1 cellular context compared by ENCODE assay signal in genomic region chr17:29659155-29659554, GRCh38.
TF ChIP-seq lines count a peak whose summit lies in the region.

No MANE protein-coding gene starts in this region.

TF ChIP-seq in HepG2, 621 proteins besides CTCF, POLR2A, EP300 and RAD21:
- TF ChIP-seq GABPB1 (CRISPR knock-in tag; IDR thresholded peaks at IDR 0.05), result no peak
- no peak for TF ChIP-seq CBX1 (IDR thresholded peaks at IDR 0.05; ENCODE audit: low read depth)
- no peak for TF ChIP-seq HES4 (CRISPR knock-in tag; IDR thresholded peaks at IDR 0.05; ENCODE audit: borderline replicate concordance)
- TF ChIP-seq RARG (CRISPR knock-in tag; IDR thresholded peaks at IDR 0.05; ENCODE audit: low read depth), result no peak
- TF ChIP-seq CREB1 (IDR thresholded peaks at IDR 0.05), result no peak
- no peak for TF ChIP-seq CREB1 (CRISPR knock-in tag; IDR thresholded peaks at IDR 0.05)
- TF ChIP-seq, protein P1, sequence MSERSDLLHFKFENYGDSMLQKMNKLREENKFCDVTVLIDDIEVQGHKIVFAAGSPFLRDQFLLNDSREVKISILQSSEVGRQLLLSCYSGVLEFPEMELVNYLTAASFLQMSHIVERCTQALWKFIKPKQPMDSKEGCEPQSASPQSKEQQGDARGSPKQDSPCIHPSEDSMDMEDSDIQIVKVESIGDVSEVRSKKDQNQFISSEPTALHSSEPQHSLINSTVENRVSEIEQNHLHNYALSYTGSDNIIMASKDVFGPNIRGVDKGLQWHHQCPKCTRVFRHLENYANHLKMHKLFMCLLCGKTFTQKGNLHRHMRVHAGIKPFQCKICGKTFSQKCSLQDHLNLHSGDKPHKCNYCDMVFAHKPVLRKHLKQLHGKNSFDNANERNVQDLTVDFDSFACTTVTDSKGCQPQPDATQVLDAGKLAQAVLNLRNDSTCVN (CRISPR knock-in tag; IDR thresholded peaks at IDR 0.05; ENCODE audit: borderline replicate concordance), result no peak
- TF ChIP-seq MTF1 (CRISPR knock-in tag; IDR thresholded peaks at IDR 0.05), result no peak
- no peak for TF ChIP-seq ZFYVE20 (CRISPR knock-in tag; IDR thresholded peaks at IDR 0.05; ENCODE audit: borderline replicate concordance, low read depth)
- no peak for TF ChIP-seq ATF7-NPFF (CRISPR knock-in tag; IDR thresholded peaks at IDR 0.05; ENCODE audit: low read depth)
- no peak for TF ChIP-seq ZNF724P (CRISPR knock-in tag; IDR thresholded peaks at IDR 0.05; ENCODE audit: borderline replicate concordance)
- TF ChIP-seq POLR2G (IDR thresholded peaks at IDR 0.05; ENCODE audit: low read depth, low read length), result no peak
- TF ChIP-seq GLI4 (CRISPR knock-in tag; IDR thresholded peaks at IDR 0.05; ENCODE audit: borderline replicate concordance), result no peak
- no peak for TF ChIP-seq HNF1A (IDR thresholded peaks at IDR 0.05; ENCODE audit: low read depth)
- no peak for TF ChIP-seq HNF1A (CRISPR knock-in tag; IDR thresholded peaks at IDR 0.05; ENCODE audit: borderline replicate concordance)
- TF ChIP-seq, protein P2, sequence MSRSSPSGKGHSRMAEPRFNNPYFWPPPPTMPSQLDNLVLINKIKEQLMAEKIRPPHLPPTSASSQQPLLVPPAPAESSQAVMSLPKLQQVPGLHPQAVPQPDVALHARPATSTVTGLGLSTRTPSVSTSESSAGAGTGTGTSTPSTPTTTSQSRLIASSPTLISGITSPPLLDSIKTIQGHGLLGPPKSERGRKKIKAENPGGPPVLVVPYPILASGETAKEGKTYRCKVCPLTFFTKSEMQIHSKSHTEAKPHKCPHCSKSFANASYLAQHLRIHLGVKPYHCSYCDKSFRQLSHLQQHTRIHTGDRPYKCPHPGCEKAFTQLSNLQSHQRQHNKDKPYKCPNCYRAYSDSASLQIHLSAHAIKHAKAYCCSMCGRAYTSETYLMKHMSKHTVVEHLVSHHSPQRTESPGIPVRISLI (CRISPR knock-in tag; IDR thresholded peaks at IDR 0.05; ENCODE audit: borderline replicate concordance), result no peak
- no peak for TF ChIP-seq FOSL1 (CRISPR knock-in tag; IDR thresholded peaks at IDR 0.05; ENCODE audit: borderline replicate concordance)
- TF ChIP-seq, protein P3, sequence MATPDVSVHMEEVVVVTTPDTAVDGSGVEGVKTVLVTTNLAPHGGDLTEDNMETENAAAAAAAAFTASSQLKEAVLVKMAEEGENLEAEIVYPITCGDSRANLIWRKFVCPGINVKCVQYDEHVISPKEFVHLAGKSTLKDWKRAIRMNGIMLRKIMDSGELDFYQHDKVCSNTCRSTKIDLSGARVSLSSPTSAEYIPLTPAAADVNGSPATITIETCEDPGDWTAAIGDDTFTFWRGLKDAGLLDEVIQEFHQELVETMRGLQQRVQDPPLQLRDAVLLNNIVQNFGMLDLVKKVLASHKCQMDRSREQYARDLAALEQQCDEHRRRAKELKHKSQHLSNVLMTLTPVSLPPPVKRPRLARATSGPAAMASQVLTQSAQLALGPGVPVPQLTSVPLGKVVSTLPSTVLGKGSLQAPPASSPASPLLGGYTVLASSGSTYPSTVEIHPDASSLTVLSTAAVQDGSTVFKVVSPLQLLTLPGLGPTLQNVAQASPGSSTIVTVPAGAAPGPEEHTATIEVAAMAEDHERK (CRISPR knock-in tag; IDR thresholded peaks at IDR 0.05; ENCODE audit: low read depth), result no peak
- TF ChIP-seq NFIB (CRISPR knock-in tag; IDR thresholded peaks at IDR 0.05; ENCODE audit: borderline replicate concordance), result no peak
- TF ChIP-seq PATZ1 (CRISPR knock-in tag; IDR thresholded peaks at IDR 0.05), result no peak
- TF ChIP-seq ZBTB2 (CRISPR knock-in tag; IDR thresholded peaks at IDR 0.05; ENCODE audit: low read depth), result no peak
- TF ChIP-seq, protein P4, sequence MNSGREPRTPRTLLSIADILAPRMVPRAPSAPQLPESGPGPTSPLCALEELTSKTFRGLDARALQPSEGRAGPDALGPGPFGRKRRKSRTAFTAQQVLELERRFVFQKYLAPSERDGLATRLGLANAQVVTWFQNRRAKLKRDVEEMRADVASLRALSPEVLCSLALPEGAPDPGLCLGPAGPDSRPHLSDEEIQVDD (CRISPR knock-in tag; IDR thresholded peaks at IDR 0.05; ENCODE audit: borderline replicate concordance), result no peak
